In genomic region chr6:138106665-138107077, GRCh38 we compare ENCODE assay signal across 8 cellular contexts. TPM values are rescaled to one million over a fixed set of nuclear protein-coding genes. Genes with fewer than 3 reads are reported as not detected.
DNase-seq lines count a peak whose midpoint lies in the region; ATAC-seq and TF ChIP-seq lines count a peak whose summit lies in the region.

No MANE protein-coding gene starts in this region.

- ATAC-seq in GM18907 (IDR thresholded peaks at IDR 0.05; ENCODE audit: unreplicated experiment): no peak
- ATAC-seq in GM19035 (IDR thresholded peaks at IDR 0.05; ENCODE audit: unreplicated experiment): no peak

- no peak for DNase-seq in activated naive CD4-positive, alpha-beta T cell treated with anti-CD3 and anti-CD28 coated beads, Interleukin-2, amount 10 ng/mL, durations not matched to agents 7 days and 5 days
- no peak for DNase-seq in activated naive CD4-positive, alpha-beta T cell (lab: John Stamatoyannopoulos, UW)
- DNase-seq in astrocyte of the cerebellum (ENCODE audit: low read depth) (no peak), lower leg skin (ENCODE audit: low spot score in 2 of 2) (no peak), tibial nerve (ENCODE audit: low spot score in 2 of 2) (no peak), RPMI8226 (no peak)

- peak overlapping the region; percentile 72 for H3K4me3 ChIP-seq in astrocyte of the cerebellum (ENCODE audit: low read depth, low read length)
- H3K4me3 ChIP-seq in lower leg skin (ENCODE audit: low read depth, poor library complexity, severe bottlenecking): peak overlapping the region; percentile 80
- H3K4me3 ChIP-seq in tibial nerve: peak overlapping the region; percentile 49 to 75 (median 68)

- no peaks in the 10 kb centered on the region for H3K36me3 Mint-ChIP-seq in activated naive CD4-positive, alpha-beta T cell treated with anti-CD3 and anti-CD28 coated beads, Interleukin-2, amount 10 ng/mL, durations not matched to agents 7 days and 5 days

- peaks cover 0 to 11% of the 10 kb centered on the region in 2 donors for H3K27me3 ChIP-seq in tibial nerve

- intact Hi-C loops in lower leg skin (cut with DNase I; ENCODE audit: low total_unique reads): loop anchor here (2.0 to 5.0 kb wide), 2 partner anchors 72 to 104 kb away; no protein-coding TSS in a partner anchor

- in situ Hi-C loops in astrocyte of the cerebellum (cut with HindIII; ENCODE audit: low sequenced_read_pairs): no loop called here

- H3K36me3 ChIP-seq in tibial nerve: no peaks in the 10 kb centered on the region

- no peak for TF ChIP-seq EP300 in tibial nerve (IDR thresholded peaks at IDR 0.05)

- no peak for TF ChIP-seq POLR2A in lower leg skin (IDR thresholded peaks at IDR 0.05)
- no peak for TF ChIP-seq POLR2A in tibial nerve (IDR thresholded peaks at IDR 0.05)

- peak overlapping the region; percentile 83 for H3K4me3 Mint-ChIP-seq in activated naive CD4-positive, alpha-beta T cell treated with anti-CD3 and anti-CD28 coated beads, Interleukin-2, amount 10 ng/mL, durations not matched to agents 7 days and 5 days

- CTCF ChIA-PET in activated naive CD4-positive, alpha-beta T cell treated with anti-CD3 and anti-CD28 coated beads, Interleukin-2, amount 10 ng/mL, durations not matched to agents 7 days and 5 days (lab: Charles Lee): interaction anchor here (0.6 to 3.6 kb wide), 9 partner anchors 9 to 1067 kb away, joined by 3 to 36 read pairs (median 4); no protein-coding TSS in a partner anchor

- peaks cover 36% of the 10 kb centered on the region for H3K4me1 Mint-ChIP-seq in activated naive CD4-positive, alpha-beta T cell treated with anti-CD3 and anti-CD28 coated beads, Interleukin-2, amount 10 ng/mL, durations not matched to agents 7 days and 5 days

- H3K27ac Mint-ChIP-seq in activated naive CD4-positive, alpha-beta T cell treated with anti-CD3 and anti-CD28 coated beads, Interleukin-2, amount 10 ng/mL, durations not matched to agents 7 days and 5 days: no peak overlapping the region

- peaks cover 0 to 36% (median 4%) of the 10 kb centered on the region in 4 donors for H3K4me1 ChIP-seq in tibial nerve

- TF ChIP-seq CTCF in astrocyte of the cerebellum (IDR thresholded peaks at IDR 0.05; ENCODE audit: low read depth, low read length, missing control alignments) (no peak), lower leg skin (IDR thresholded peaks at IDR 0.05) (no peak), tibial nerve (IDR thresholded peaks at IDR 0.05) (no peak)

- H3K27me3 Mint-ChIP-seq in activated naive CD4-positive, alpha-beta T cell treated with anti-CD3 and anti-CD28 coated beads, Interleukin-2, amount 10 ng/mL, durations not matched to agents 7 days and 5 days: peaks cover 31% of the 10 kb centered on the region

- H3K9me3 Mint-ChIP-seq in activated naive CD4-positive, alpha-beta T cell treated with anti-CD3 and anti-CD28 coated beads, Interleukin-2, amount 10 ng/mL, durations not matched to agents 7 days and 5 days: no peaks in the 10 kb centered on the region

- 3 to 4% methylated on average over 17 of the region's 17 CpGs for WGBS in lower leg skin, 2 donors
- WGBS in tibial nerve, 2 donors: 7 to 12% methylated on average over 15 to 17 of the region's 17 CpGs

- no peaks in the 10 kb centered on the region for H3K9me3 ChIP-seq in tibial nerve

- H3K27ac ChIP-seq in tibial nerve: peak overlapping the region; percentile 58 to 88 (median 74)

RNA-seq across cellular contexts. Expression of gene PERP, which starts 0.5 kb away (rescaled TPM):
- total RNA-seq in lower leg skin: 1,000 to 10,000 TPM; 1,452 to 1,932 (median 1,836) TPM
- 10 to 100 TPM; 15.3 to 29.1 (median 27.7) TPM for total RNA-seq in tibial nerve

RNA-seq across cellular contexts. Expression of gene ARFGEF3, which starts 55.1 kb away (rescaled TPM):
- total RNA-seq in lower leg skin (10 to 100 TPM in 2 of 4 donors, 1 to 10 TPM in 2; 2.8 to 11.8 (median 7.8) TPM), tibial nerve (1 to 10 TPM; 3.9 to 6.9 (median 5.4) TPM)

Comparison
In these comparisons a context has a peak if more than half of its experiments do, and no peak if none do; other contexts are left out.
1. RNA of gene PERP, which starts 0.5 kb away (total RNA-seq): 1,452 to 1,932 TPM in lower leg skin; 15.3 to 29.1 TPM in tibial nerve; every median in the first group is over 10 times any median in the second.
2. Peak in every context shown above with its lines, with median percentiles within 50 percentile points of each other: H3K4me3 ChIP-seq.